In genomic region chr9:6845128-6845826, GRCh38 we compare ENCODE assay signal across 1 cellular context.
TF ChIP-seq lines count a peak whose summit lies in the region.

No MANE protein-coding gene starts in this region.

TF ChIP-seq in HepG2, 621 proteins besides CTCF, POLR2A, EP300 and RAD21 (continued from another document and continues in another):
- TF ChIP-seq, protein P1, sequence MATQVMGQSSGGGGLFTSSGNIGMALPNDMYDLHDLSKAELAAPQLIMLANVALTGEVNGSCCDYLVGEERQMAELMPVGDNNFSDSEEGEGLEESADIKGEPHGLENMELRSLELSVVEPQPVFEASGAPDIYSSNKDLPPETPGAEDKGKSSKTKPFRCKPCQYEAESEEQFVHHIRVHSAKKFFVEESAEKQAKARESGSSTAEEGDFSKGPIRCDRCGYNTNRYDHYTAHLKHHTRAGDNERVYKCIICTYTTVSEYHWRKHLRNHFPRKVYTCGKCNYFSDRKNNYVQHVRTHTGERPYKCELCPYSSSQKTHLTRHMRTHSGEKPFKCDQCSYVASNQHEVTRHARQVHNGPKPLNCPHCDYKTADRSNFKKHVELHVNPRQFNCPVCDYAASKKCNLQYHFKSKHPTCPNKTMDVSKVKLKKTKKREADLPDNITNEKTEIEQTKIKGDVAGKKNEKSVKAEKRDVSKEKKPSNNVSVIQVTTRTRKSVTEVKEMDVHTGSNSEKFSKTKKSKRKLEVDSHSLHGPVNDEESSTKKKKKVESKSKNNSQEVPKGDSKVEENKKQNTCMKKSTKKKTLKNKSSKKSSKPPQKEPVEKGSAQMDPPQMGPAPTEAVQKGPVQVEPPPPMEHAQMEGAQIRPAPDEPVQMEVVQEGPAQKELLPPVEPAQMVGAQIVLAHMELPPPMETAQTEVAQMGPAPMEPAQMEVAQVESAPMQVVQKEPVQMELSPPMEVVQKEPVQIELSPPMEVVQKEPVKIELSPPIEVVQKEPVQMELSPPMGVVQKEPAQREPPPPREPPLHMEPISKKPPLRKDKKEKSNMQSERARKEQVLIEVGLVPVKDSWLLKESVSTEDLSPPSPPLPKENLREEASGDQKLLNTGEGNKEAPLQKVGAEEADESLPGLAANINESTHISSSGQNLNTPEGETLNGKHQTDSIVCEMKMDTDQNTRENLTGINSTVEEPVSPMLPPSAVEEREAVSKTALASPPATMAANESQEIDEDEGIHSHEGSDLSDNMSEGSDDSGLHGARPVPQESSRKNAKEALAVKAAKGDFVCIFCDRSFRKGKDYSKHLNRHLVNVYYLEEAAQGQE (IDR thresholded peaks at IDR 0.05; ENCODE audit: borderline replicate concordance in 1 of 2, low read depth in 1 of 2, low read length in 2 of 2) = no peak
- TF ChIP-seq ZNF784 (CRISPR knock-in tag; IDR thresholded peaks at IDR 0.05; ENCODE audit: borderline replicate concordance) (no peak), ESRRA (CRISPR knock-in tag; IDR thresholded peaks at IDR 0.05; ENCODE audit: low read depth) (no peak), GLMP (CRISPR knock-in tag; IDR thresholded peaks at IDR 0.05; ENCODE audit: borderline replicate concordance) (no peak), ZNF12 (CRISPR knock-in tag; IDR thresholded peaks at IDR 0.05) (no peak), NONO (IDR thresholded peaks at IDR 0.05) (no peak), NONO (CRISPR knock-in tag; conservative IDR thresholded peaks at IDR 0.05) (0 out of 2 replicates have a peak, but pooled peaks have one; percentile 9), SCMH1 (CRISPR knock-in tag; IDR thresholded peaks at IDR 0.05; ENCODE audit: borderline replicate concordance) (no peak), ZNF3 (CRISPR knock-in tag; IDR thresholded peaks at IDR 0.05) (peak; percentile 55; the same call in 1 of the 2 replicates), GMEB1 (CRISPR knock-in tag; IDR thresholded peaks at IDR 0.05; ENCODE audit: borderline replicate concordance) (no peak), NR2F2 (IDR thresholded peaks at IDR 0.05; ENCODE audit: borderline replicate concordance, low read depth) (no peak), ZNF30 (CRISPR knock-in tag; IDR thresholded peaks at IDR 0.05) (no peak), PAWR (CRISPR knock-in tag; IDR thresholded peaks at IDR 0.05; ENCODE audit: borderline replicate concordance) (no peak), POLR2AphosphoS5 (IDR thresholded peaks at IDR 0.05; ENCODE audit: low read depth, low read length) (no peak), ZNF383 (CRISPR knock-in tag; IDR thresholded peaks at IDR 0.05; ENCODE audit: borderline replicate concordance) (peak; percentile 79; the same call in 1 of the 2 replicates), FOSL2 (CRISPR knock-in tag; IDR thresholded peaks at IDR 0.05) (peak; percentile 67; the same call in 1 of the 2 replicates), ZNF136 (CRISPR knock-in tag; IDR thresholded peaks at IDR 0.05; ENCODE audit: low read depth) (no peak), KAT7 (CRISPR knock-in tag; IDR thresholded peaks at IDR 0.05; ENCODE audit: borderline replicate concordance) (no peak), ARNT (IDR thresholded peaks at IDR 0.05) (no peak), MTA1 (CRISPR knock-in tag; IDR thresholded peaks at IDR 0.05; ENCODE audit: borderline replicate concordance) (peak; percentile 84), SMAD3 (CRISPR knock-in tag; IDR thresholded peaks at IDR 0.05) (no peak; the same call in 1 of the 2 replicates), ZNF460 (CRISPR knock-in tag; IDR thresholded peaks at IDR 0.05; ENCODE audit: borderline replicate concordance) (peak; percentile 69; the same call in 1 of the 2 replicates), ZFP62 (CRISPR knock-in tag; IDR thresholded peaks at IDR 0.05) (no peak), SALL2 (CRISPR knock-in tag; IDR thresholded peaks at IDR 0.05) (no peak), ZC3H13 (CRISPR knock-in tag; IDR thresholded peaks at IDR 0.05) (0 out of 2 replicates have a peak, but pooled peaks have one; percentile 35), NFE2L2 (IDR thresholded peaks at IDR 0.05; ENCODE audit: low read length) (no peak), ZNF556 (CRISPR knock-in tag; IDR thresholded peaks at IDR 0.05; ENCODE audit: borderline replicate concordance) (0 out of 2 replicates have a peak, but pooled peaks have one; percentile 40), ZFX (CRISPR knock-in tag; IDR thresholded peaks at IDR 0.05; ENCODE audit: low read depth) (peak; percentile 34; the same call in 1 of the 2 replicates), GPN1 (CRISPR knock-in tag; IDR thresholded peaks at IDR 0.05; ENCODE audit: borderline replicate concordance) (no peak), MBD4 (IDR thresholded peaks at IDR 0.05; ENCODE audit: borderline replicate concordance, low read length) (no peak), CEBPB (IDR thresholded peaks at IDR 0.05; ENCODE audit: borderline replicate concordance, low read depth, low read length) (peak; percentile 94), ZNF18 (CRISPR knock-in tag; IDR thresholded peaks at IDR 0.05; ENCODE audit: insufficient replicate concordance) (no peak), RNF2 (conservative IDR thresholded peaks at IDR 0.05; ENCODE audit: low read depth) (no peak), PBX3 (CRISPR knock-in tag; IDR thresholded peaks at IDR 0.05; ENCODE audit: borderline replicate concordance) (no peak), USF2 (IDR thresholded peaks at IDR 0.05; ENCODE audit: low read depth, low read length) (no peak), USF2 (CRISPR knock-in tag; IDR thresholded peaks at IDR 0.05; ENCODE audit: borderline replicate concordance) (no peak), ZNF780A (CRISPR knock-in tag; IDR thresholded peaks at IDR 0.05) (no peak), TCF12 (IDR thresholded peaks at IDR 0.05) (no peak), TCF12 (CRISPR knock-in tag; IDR thresholded peaks at IDR 0.05) (no peak), PCBP2 (optimal IDR thresholded peaks at IDR 0.05; ENCODE audit: low read depth, low read length, poor library complexity, severe bottlenecking) (no peak), AKAP8 (CRISPR knock-in tag; IDR thresholded peaks at IDR 0.05) (no peak), SALL1 (CRISPR knock-in tag; IDR thresholded peaks at IDR 0.05) (peak; percentile 90), DPF2 (CRISPR knock-in tag; IDR thresholded peaks at IDR 0.05; ENCODE audit: borderline replicate concordance, low read depth) (peak; percentile 70), ARNTL (CRISPR knock-in tag; IDR thresholded peaks at IDR 0.05) (peak; percentile 55; the same call in 1 of the 2 replicates), ZNF205 (CRISPR knock-in tag; IDR thresholded peaks at IDR 0.05) (no peak), GLI4 (CRISPR knock-in tag; IDR thresholded peaks at IDR 0.05; ENCODE audit: borderline replicate concordance) (no peak), KMT2B (CRISPR knock-in tag; IDR thresholded peaks at IDR 0.05) (no peak), THYN1 (CRISPR knock-in tag; IDR thresholded peaks at IDR 0.05; ENCODE audit: borderline replicate concordance, low read depth) (no peak), ZNF543 (CRISPR knock-in tag; IDR thresholded peaks at IDR 0.05) (0 out of 2 replicates have a peak, but pooled peaks have one; percentile 47), IKZF5 (CRISPR knock-in tag; IDR thresholded peaks at IDR 0.05) (no peak), TARDBP (CRISPR knock-in tag; IDR thresholded peaks at IDR 0.05) (no peak), SP2 (CRISPR knock-in tag; IDR thresholded peaks at IDR 0.05) (no peak), ZNF331 (CRISPR knock-in tag; IDR thresholded peaks at IDR 0.05) (peak; percentile 45; the same call in 1 of the 2 replicates)
- TF ChIP-seq, protein P2, sequence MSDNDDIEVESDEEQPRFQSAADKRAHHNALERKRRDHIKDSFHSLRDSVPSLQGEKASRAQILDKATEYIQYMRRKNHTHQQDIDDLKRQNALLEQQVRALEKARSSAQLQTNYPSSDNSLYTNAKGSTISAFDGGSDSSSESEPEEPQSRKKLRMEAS (IDR thresholded peaks at IDR 0.05) = no peak
